Comparison of ENCODE assay signal across 8 cellular contexts in the genomic region with DNA sequence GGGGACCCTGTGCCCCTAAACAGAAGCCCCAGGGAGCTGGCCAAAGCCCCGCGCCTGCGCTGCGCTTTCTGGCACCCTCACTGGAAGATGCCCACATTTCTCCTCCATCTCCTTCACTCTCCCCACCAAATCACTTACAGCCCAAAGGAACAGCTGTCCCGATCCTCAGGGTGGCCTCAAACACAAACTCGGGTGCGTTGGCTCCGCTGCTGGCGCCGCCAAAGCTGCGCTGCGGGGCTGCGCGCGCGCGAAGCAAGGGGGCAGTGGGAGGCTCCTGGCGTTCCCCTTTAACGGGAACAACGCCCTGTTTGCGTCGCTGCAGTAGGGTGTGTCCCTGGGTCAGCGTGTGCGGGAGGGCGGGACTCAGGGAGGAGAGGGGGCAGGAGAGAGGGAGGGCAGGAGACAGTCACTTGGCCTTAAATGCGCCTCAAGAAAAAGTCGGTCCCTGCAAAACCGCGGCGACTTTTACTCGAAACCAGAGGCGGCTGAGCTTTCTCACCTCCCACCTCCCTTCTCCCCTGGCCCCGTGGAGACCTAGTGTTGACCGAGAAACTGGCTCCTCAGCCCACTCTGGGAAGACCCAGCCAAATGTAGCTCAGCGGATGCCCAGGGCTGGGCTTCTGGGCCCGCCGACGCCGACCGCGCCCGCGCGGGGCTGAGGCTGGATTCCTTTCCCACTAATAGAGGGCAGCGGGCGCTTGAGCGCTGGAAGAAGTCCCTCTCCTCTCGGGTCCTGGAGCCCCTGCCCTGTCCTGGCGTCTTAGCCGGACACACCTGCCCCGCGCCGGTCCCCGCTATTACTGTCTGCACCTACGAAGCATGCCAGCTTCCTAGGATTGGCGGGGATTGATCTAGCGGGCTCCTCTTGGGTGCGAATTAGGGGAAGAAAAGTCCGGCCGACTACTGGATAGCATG. TPM values are rescaled to one million over a fixed set of nuclear protein-coding genes. Genes with fewer than 3 reads are reported as not detected.
DNase-seq lines count a peak whose midpoint lies in the region; ATAC-seq and TF ChIP-seq lines count a peak whose summit lies in the region.

No MANE protein-coding gene starts in this region.

- peaks cover 0 to 28% (median 12%) of the 10 kb centered on the region in 4 donors for H3K4me1 ChIP-seq in liver (ENCODE audit: control insufficient read depth in 4 of 4, insufficient read depth in 4 of 4, low read length in 3 of 4)

- DNase-seq in G401 (ENCODE audit: low spot score) (peak; percentile 36), superior temporal gyrus (ENCODE audit: extremely low spot score) (peak; percentile 90), NCI-H1092 (lab: John Stamatoyannopoulos, UW) (no peak), activated gamma-delta T cell (lab: John Stamatoyannopoulos, UW) (no peak)
- no peak for DNase-seq in effector memory CD8-positive, alpha-beta T cell

- peak overlapping the region in 2 of 3 donors; percentile 30 to 49 for H3K4me3 ChIP-seq in liver (ENCODE audit: low read depth in 1 of 3, low read length in 3 of 3)

- peak overlapping the region; percentile 9 to 46 for H3K4me3 Mint-ChIP-seq in effector memory CD8-positive, alpha-beta T cell

- H3K9me3 ChIP-seq in liver (ENCODE audit: control insufficient read depth in 4 of 4, low read length in 3 of 4) = no peaks in the 10 kb centered on the region

- in situ Hi-C loops in G401 (cut with HindIII; ENCODE audit: low sequenced_read_pairs) = no loop called here

- no peaks in the 10 kb centered on the region for H3K9me3 Mint-ChIP-seq in effector memory CD8-positive, alpha-beta T cell

- peaks cover 0 to 6% (median 4%) of the 10 kb centered on the region in 4 donors for H3K27me3 ChIP-seq in liver (ENCODE audit: control insufficient read depth in 4 of 4, insufficient read depth in 4 of 4, low read length in 3 of 4)

- H3K27ac ChIP-seq in liver (ENCODE audit: low read depth in 1 of 2, low read length in 2 of 2) = peak overlapping the region; percentile 64 to 76

- no peak for TF ChIP-seq RAD21 in liver (IDR thresholded peaks at IDR 0.05)

- 3% methylated on average over 60 of the region's 60 CpGs for WGBS in liver

- no peak for ATAC-seq in effector memory CD8-positive, alpha-beta T cell (replicated peaks)
- no peak for ATAC-seq in HG03045 (IDR thresholded peaks at IDR 0.05; ENCODE audit: unreplicated experiment)

- no peaks in the 10 kb centered on the region for H3K36me3 ChIP-seq in liver (ENCODE audit: control insufficient read depth in 4 of 4, insufficient read depth in 3 of 4, low read depth in 1 of 4, low read length in 3 of 4)

- TF ChIP-seq CTCF in liver (IDR thresholded peaks at IDR 0.05; ENCODE audit: low read depth, low read length, missing input control) = no peak

- peaks cover 61 to 95% of the 10 kb centered on the region in 2 donors for H3K27me3 Mint-ChIP-seq in effector memory CD8-positive, alpha-beta T cell

- H3K36me3 Mint-ChIP-seq in effector memory CD8-positive, alpha-beta T cell (ENCODE audit: insufficient read depth) = no peaks in the 10 kb centered on the region

- no peak overlapping the region for H3K27ac Mint-ChIP-seq in effector memory CD8-positive, alpha-beta T cell

- H3K4me1 Mint-ChIP-seq in effector memory CD8-positive, alpha-beta T cell (ENCODE audit: low read depth in 2 of 2) = peaks cover 5 to 10% of the 10 kb centered on the region in 2 donors

- H3K9ac ChIP-seq in liver (ENCODE audit: low read depth in 1 of 2, low read length in 2 of 2) = no peak overlapping the region

TF ChIP-seq in PFSK-1, 5 proteins besides CTCF, POLR2A, EP300 and RAD21:
- peak; percentile 68 for TF ChIP-seq FOXP2 (optimal IDR thresholded peaks at IDR 0.05; ENCODE audit: borderline replicate concordance, extremely low read depth, extremely low read length, insufficient read depth)
- no peak for TF ChIP-seq POLR2AphosphoS5 (IDR thresholded peaks at IDR 0.05; ENCODE audit: low read depth, low read length)
- TF ChIP-seq TAF1 (IDR thresholded peaks at IDR 0.05; ENCODE audit: borderline replicate concordance, insufficient read depth, low read length) = no peak

TF ChIP-seq in liver, 16 proteins besides CTCF, POLR2A, EP300 and RAD21:
- TF ChIP-seq NR2F2 (IDR thresholded peaks at IDR 0.05) = no peak
- no peak for TF ChIP-seq JUND (IDR thresholded peaks at IDR 0.05)
- no peak for TF ChIP-seq FOXA1 (IDR thresholded peaks at IDR 0.05)
- no peak for TF ChIP-seq ATF3 (IDR thresholded peaks at IDR 0.05)
- peak in 1 of 2 donors; percentile 12 for TF ChIP-seq RXRA (IDR thresholded peaks at IDR 0.05)

RNA-seq across cellular contexts. Expression of gene PMP22, which starts 2.6 kb away (rescaled TPM):
- total RNA-seq in G401 (2014; rRNA removed; shearing (Covaris generic)) = 3.2 TPM in 1 of 2 replicates, not detected in the other
- polyA plus RNA-seq in PFSK-1 (2012; ENCODE audit: insufficient read length, low read depth) = 6.4 TPM
- 1 to 10 TPM; 3.2 to 6.2 TPM for total RNA-seq in liver
- polyA plus RNA-seq in liver = 1 to 10 TPM; 5.2 to 9.1 TPM

Comparison
In these comparisons a context has a peak if more than half of its experiments do, and no peak if none do; other contexts are left out.
1. DNase-seq: peak in G401 (single experiment) and superior temporal gyrus (single experiment); none in effector memory CD8-positive, alpha-beta T cell (0 of 3), NCI-H1092 (single experiment) and activated gamma-delta T cell (single experiment).